In the genomic region with DNA sequence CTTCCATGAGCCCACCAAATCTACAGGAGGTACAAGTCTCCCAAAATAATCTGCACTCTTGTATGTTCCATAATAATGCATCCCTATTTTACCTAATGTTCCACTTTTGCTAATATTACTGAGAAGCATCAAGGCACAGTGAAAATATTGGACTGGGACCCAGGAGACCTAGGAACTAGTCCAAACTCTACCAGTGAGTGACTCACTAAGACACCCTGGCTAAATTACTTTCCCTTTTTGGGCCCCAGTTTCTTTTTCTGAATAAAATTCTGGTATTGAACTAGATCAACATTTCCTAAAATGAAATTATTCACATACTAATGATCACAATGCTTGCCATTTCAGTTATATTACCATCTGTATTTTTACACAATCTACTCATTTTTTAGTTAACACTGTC, we compare ENCODE assay signal across 19 cellular contexts. TPM values are rescaled to one million over a fixed set of nuclear protein-coding genes. Genes with fewer than 3 reads are reported as not detected.
A peak's percentile ranks its signal among the peaks of the same experiment; 100 is the strongest.
DNase-seq lines count a peak whose midpoint lies in the region; ATAC-seq lines count a peak whose summit lies in the region.
"Had no signal": no experiment of that assay in that cellular context is flagged by ENCODE, and none has a peak within 500 bp of the region (broad histone marks: within the 10 kb centered on the region; RNA-seq: fewer than 3 reads in every experiment).

No MANE protein-coding gene starts in this region.

- ATAC-seq in stimulated activated effector memory CD8-positive, alpha-beta T cell treated with anti-CD3 and anti-CD28 coated beads, Interleukin-12 subunit alpha, Interleukin-12 subunit beta, amount 100 ng/mL, for 72 hours = no peak
- ATAC-seq: HepG2 had no signal

- H3K4me1 ChIP-seq in adipocyte (ENCODE audit: control insufficient read depth, insufficient read depth, low read length) = peaks cover 16% of the 10 kb centered on the region

- H3K27me3 ChIP-seq in adipocyte (replicated peaks; ENCODE audit: control insufficient read depth, insufficient read depth, low read length) = no peaks in the 10 kb centered on the region

- no peaks in the 10 kb centered on the region for H3K27me3 Mint-ChIP-seq in activated T-cell treated with anti-CD3 and anti-CD28 coated beads, Interleukin-2, amount 50 U/mL, for 24 hours
- H3K27me3 Mint-ChIP-seq: B cell; CD4-positive, alpha-beta T cell had no signal

- peak overlapping the region; percentile 4 for H3K9ac ChIP-seq in adipocyte (ENCODE audit: low read length)
- H3K9ac ChIP-seq: KMS-11 had no signal

- H3K36me3 Mint-ChIP-seq in activated T-cell treated with anti-CD3 and anti-CD28 coated beads, Interleukin-2, amount 50 U/mL, for 24 hours (ENCODE audit: low read depth) = peaks cover 93% of the 10 kb centered on the region
- peaks cover 86% of the 10 kb centered on the region for H3K36me3 Mint-ChIP-seq in stimulated activated effector memory CD8-positive, alpha-beta T cell treated with anti-CD3 and anti-CD28 coated beads, Interleukin-12 subunit alpha, Interleukin-12 subunit beta, amount 100 ng/mL, for 72 hours

- peaks cover 32% of the 10 kb centered on the region for H3K4me1 Mint-ChIP-seq in activated T-cell treated with anti-CD3 and anti-CD28 coated beads, Interleukin-2, amount 50 U/mL, for 24 hours (ENCODE audit: low read depth)
- H3K4me1 Mint-ChIP-seq in stimulated activated effector memory CD8-positive, alpha-beta T cell treated with anti-CD3 and anti-CD28 coated beads, Interleukin-12 subunit alpha, Interleukin-12 subunit beta, amount 100 ng/mL, for 72 hours = peaks cover 25% of the 10 kb centered on the region

- peak overlapping the region; percentile 48 for H3K27ac Mint-ChIP-seq in activated T-cell treated with anti-CD3 and anti-CD28 coated beads, Interleukin-2, amount 50 U/mL, for 24 hours
- peak overlapping the region; percentile 33 for H3K27ac Mint-ChIP-seq in stimulated activated effector memory CD8-positive, alpha-beta T cell treated with anti-CD3 and anti-CD28 coated beads, Interleukin-12 subunit alpha, Interleukin-12 subunit beta, amount 100 ng/mL, for 72 hours
- H3K27ac Mint-ChIP-seq: B cell; CD4-positive, alpha-beta T cell had no signal

- H3K9me3 ChIP-seq in adipocyte (ENCODE audit: control insufficient read depth, low read length) = no peaks in the 10 kb centered on the region

- no peak overlapping the region for H3K4me3 Mint-ChIP-seq in activated T-cell treated with anti-CD3 and anti-CD28 coated beads, Interleukin-2, amount 50 U/mL, for 24 hours
- H3K4me3 Mint-ChIP-seq in stimulated activated effector memory CD8-positive, alpha-beta T cell treated with anti-CD3 and anti-CD28 coated beads, Interleukin-12 subunit alpha, Interleukin-12 subunit beta, amount 100 ng/mL, for 72 hours = no peak overlapping the region
- H3K4me3 Mint-ChIP-seq: B cell; CD4-positive, alpha-beta T cell had no signal

- peak overlapping the region; percentile 1 for H3K4me3 ChIP-seq in adipocyte (ENCODE audit: low read length)
- H3K4me3 ChIP-seq: PC-9 had no signal

- no peaks in the 10 kb centered on the region for H3K9me3 Mint-ChIP-seq in activated T-cell treated with anti-CD3 and anti-CD28 coated beads, Interleukin-2, amount 50 U/mL, for 24 hours
- H3K9me3 Mint-ChIP-seq in stimulated activated effector memory CD8-positive, alpha-beta T cell treated with anti-CD3 and anti-CD28 coated beads, Interleukin-12 subunit alpha, Interleukin-12 subunit beta, amount 100 ng/mL, for 72 hours = no peaks in the 10 kb centered on the region
- H3K9me3 Mint-ChIP-seq: CD4-positive, alpha-beta T cell had no signal

- peaks cover 9% of the 10 kb centered on the region for H3K36me3 ChIP-seq in adipocyte (ENCODE audit: control insufficient read depth, insufficient read depth, low read length, severe bottlenecking)

- no peak for DNase-seq in activated T-cell treated with anti-CD3 and anti-CD28 coated beads, Interleukin-2, amount 50 U/mL, for 24 hours
- DNase-seq in activated T-cell treated with anti-CD3 and anti-CD28 coated beads for 4 hours = no peak
- DNase-seq in AG20443 (ENCODE audit: low spot score) = peak; percentile 26
- peak; percentile 51 for DNase-seq in adipocyte (ENCODE audit: low read depth)
- no peak for DNase-seq in stimulated activated effector memory CD8-positive, alpha-beta T cell treated with anti-CD3 and anti-CD28 coated beads, Interleukin-12 subunit alpha, Interleukin-12 subunit beta, amount 100 ng/mL, for 72 hours (ENCODE audit: low spot score in 2 of 2)
- DNase-seq in NCI-H2107 treated with DMSO at 0.1 percent for 48 hours (lab: John Stamatoyannopoulos, UW; ENCODE audit: unreplicated experiment) = no peak
- DNase-seq in iPS-NIHi7 (ENCODE audit: extremely low spot score) = no peak
- no peak for DNase-seq in H4 (ENCODE audit: low spot score)
- DNase-seq: CD4-positive, alpha-beta T cell; DMS79; MM.1S; NCI-H1105; NCI-H1694 treated with DMSO at 0.1 percent for 48 hours; NCI-H446; NCI-H748 treated with DMSO at 0.1 percent for 48 hours; PC-9 had no signal

RNA-seq across cellular contexts. Expression of gene THAP12, which starts 19.6 kb away (rescaled TPM):
- 56.1 and 60.0 TPM in 2 replicates for total RNA-seq in H4 (2014; rRNA removed; shearing (Covaris generic))

RNA-seq across cellular contexts. Expression of gene GVQW3, which starts 19.8 kb away (rescaled TPM):
- 0.08 and 1.2 TPM in 2 replicates for total RNA-seq in H4 (2014; rRNA removed; shearing (Covaris generic))

Comparison
In these comparisons a context has a peak if more than half of its experiments do, and no peak if none do; other contexts are left out.
1. DNase-seq: peak in AG20443 (single experiment) and adipocyte (single experiment); none in activated T-cell treated with anti-CD3 and anti-CD28 coated beads, Interleukin-2, amount 50 U/mL, for 24 hours (single experiment), activated T-cell treated with anti-CD3 and anti-CD28 coated beads for 4 hours (single experiment), stimulated activated effector memory CD8-positive, alpha-beta T cell treated with anti-CD3 and anti-CD28 coated beads, Interleukin-12 subunit alpha, Interleukin-12 subunit beta, amount 100 ng/mL, for 72 hours (0 of 2), NCI-H2107 treated with DMSO at 0.1 percent for 48 hours (single experiment), iPS-NIHi7 (single experiment) and H4 (single experiment).